Comparison of ENCODE assay signal across 10 cellular contexts in the genomic region with DNA sequence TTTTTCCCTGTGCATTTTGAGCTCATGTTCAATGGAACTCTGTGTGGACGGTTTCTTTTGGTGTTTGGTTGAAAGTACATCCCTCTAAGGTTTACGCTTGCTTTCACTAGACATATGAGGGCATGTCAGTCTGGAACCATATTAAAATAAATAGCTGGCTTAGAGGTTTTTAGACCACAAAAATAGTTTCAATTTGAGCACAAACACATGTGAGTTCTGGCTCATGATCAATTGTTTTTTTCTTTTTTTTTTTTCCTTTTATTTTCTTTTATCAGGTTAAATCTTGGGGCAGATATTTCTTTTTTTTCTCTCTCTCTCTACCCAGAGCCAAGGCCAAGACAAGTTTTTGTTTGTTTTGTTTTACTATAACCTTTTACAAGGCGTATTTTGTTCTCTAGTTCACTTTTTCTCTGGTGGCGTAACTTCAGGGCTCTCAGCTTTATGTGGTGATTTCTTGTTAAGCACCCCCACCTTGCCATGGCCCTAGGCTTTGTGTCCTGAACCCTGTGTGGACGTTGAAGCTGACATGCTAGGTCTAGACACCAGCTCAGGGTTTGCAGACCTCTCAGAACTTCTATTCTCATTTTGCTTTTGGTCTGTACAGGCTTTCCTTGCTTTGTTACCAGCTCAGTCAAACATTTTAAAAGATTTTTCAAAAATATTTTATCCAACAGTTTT.
A peak's percentile ranks its signal among the peaks of the same experiment; 100 is the strongest.
DNase-seq lines count a peak whose midpoint lies in the region; ATAC-seq and TF ChIP-seq lines count a peak whose summit lies in the region.
"Had no signal": no experiment of that assay in that cellular context is flagged by ENCODE, and none has a peak within 500 bp of the region (broad histone marks: within the 10 kb centered on the region; RNA-seq: fewer than 3 reads in every experiment).

No MANE protein-coding gene starts in this region.

- DNase-seq in activated naive CD8-positive, alpha-beta T cell treated with anti-CD3 and anti-CD28 coated beads, Interleukin-2, amount 50 U/mL, for 24 hours, result no peak
- no peak for DNase-seq in amygdala (lab: John Stamatoyannopoulos, UW)
- no peak for DNase-seq in dorsolateral prefrontal cortex
- no peak for DNase-seq in amniotic stem cell (lab: John Stamatoyannopoulos, UW)
- DNase-seq in effector CD4-positive, alpha-beta T cell, result no peak
- DNase-seq: activated CD8-positive, alpha-beta memory T cell treated with anti-CD3 and anti-CD28 coated beads, Interleukin-2, amount 50 U/mL, for 4 hours; DND-41 had no signal

- H3K27me3 Mint-ChIP-seq in activated naive CD8-positive, alpha-beta T cell treated with anti-CD3 and anti-CD28 coated beads, Interleukin-2, amount 50 U/mL, for 24 hours, result no peaks in the 10 kb centered on the region

- peak overlapping the region; percentile 2 for H3K4me3 Mint-ChIP-seq in activated naive CD8-positive, alpha-beta T cell treated with anti-CD3 and anti-CD28 coated beads, Interleukin-2, amount 50 U/mL, for 24 hours

- H3K27me3 ChIP-seq in dorsolateral prefrontal cortex, result no peaks in the 10 kb centered on the region

- no peaks in the 10 kb centered on the region for H3K36me3 Mint-ChIP-seq in activated naive CD8-positive, alpha-beta T cell treated with anti-CD3 and anti-CD28 coated beads, Interleukin-2, amount 50 U/mL, for 24 hours (ENCODE audit: low read depth)

- peak overlapping the region in 3 of 59 donors; percentile 26 to 37 (median 31) for H3K27ac ChIP-seq in dorsolateral prefrontal cortex

- peak overlapping the region; percentile 61 for H3K27ac Mint-ChIP-seq in activated naive CD8-positive, alpha-beta T cell treated with anti-CD3 and anti-CD28 coated beads, Interleukin-2, amount 50 U/mL, for 24 hours

- no peak for TF ChIP-seq CTCF in dorsolateral prefrontal cortex (IDR thresholded peaks at IDR 0.05 in 54 of 56, conservative IDR thresholded peaks at IDR 0.05 in 2 of 56; ENCODE audit: low read depth in 1 of 56, partially characterized antibody in 56 of 56)

- peaks cover 3% of the 10 kb centered on the region for H3K9me3 Mint-ChIP-seq in activated naive CD8-positive, alpha-beta T cell treated with anti-CD3 and anti-CD28 coated beads, Interleukin-2, amount 50 U/mL, for 24 hours

- peak; percentile 62 for ATAC-seq in GM19455 (IDR thresholded peaks at IDR 0.05; ENCODE audit: unreplicated experiment)
- peak; percentile 66 for ATAC-seq in HG03095 (IDR thresholded peaks at IDR 0.05; ENCODE audit: unreplicated experiment)
- ATAC-seq in activated naive CD8-positive, alpha-beta T cell treated with anti-CD3 and anti-CD28 coated beads, Interleukin-2, amount 50 U/mL, for 24 hours, result peak; percentile 41

- H3K4me3 ChIP-seq in GM08714 (ENCODE audit: low read length), result peak overlapping the region; percentile 26; the same call in 1 of the 2 replicates
- no peak overlapping the region for H3K4me3 ChIP-seq in dorsolateral prefrontal cortex

- intact Hi-C loops in dorsolateral prefrontal cortex (cut with DNase I), result no loop called here

- H3K4me1 Mint-ChIP-seq in activated naive CD8-positive, alpha-beta T cell treated with anti-CD3 and anti-CD28 coated beads, Interleukin-2, amount 50 U/mL, for 24 hours, result peaks cover 53% of the 10 kb centered on the region
